8 cellular contexts compared by ENCODE assay signal in the genomic region with DNA sequence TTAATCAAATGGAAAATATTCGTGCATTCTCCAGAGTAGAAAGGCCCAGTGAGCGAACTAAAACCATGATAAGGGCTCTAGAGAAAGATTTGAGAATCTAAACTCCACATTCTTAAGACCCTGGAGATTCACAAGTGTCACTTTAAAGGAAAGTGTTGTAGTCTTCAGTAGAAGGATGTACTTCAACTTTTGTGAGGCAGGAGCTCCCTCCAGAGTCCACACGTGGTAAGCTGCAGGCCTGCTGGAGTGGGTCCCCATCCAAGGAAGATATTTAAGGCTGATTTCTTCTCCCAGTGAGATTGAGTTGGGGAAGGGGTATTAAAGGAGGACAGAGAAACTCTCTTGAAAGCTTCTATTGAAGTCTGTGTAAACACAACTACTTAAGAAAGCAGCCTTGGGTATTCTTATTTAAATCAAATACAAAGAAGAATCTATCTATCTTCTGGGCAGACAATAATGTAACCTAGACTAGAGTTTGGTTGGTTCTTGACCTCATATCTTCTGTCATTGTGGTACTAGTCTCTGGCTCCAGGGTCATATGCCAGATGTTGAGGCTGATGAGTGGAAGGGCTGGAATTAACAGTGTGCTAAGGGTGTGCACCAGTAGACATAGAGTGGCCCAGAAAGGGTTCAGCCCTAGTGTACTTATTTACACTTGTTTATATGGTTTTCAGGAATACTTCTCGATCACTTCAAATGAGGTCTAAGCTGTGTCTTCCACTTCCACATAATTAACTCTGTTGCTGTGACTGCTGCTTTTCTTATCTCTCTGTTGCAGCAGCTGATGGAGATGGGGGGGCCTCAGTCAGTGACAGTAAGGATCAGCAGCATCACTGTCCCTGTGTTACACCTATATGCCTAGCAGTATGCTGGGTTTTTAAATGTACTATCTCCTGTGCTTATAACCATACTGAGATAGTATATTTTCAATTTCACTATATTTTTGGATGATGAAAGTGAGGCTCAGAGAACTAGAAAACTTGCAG.
DNase-seq lines count a peak whose midpoint lies in the region; ATAC-seq and TF ChIP-seq lines count a peak whose summit lies in the region.

No MANE protein-coding gene starts in this region.

- H3K27ac Mint-ChIP-seq in memory B cell = no peak overlapping the region
- H3K27ac Mint-ChIP-seq in stimulated activated effector memory CD8-positive, alpha-beta T cell treated with anti-CD3 and anti-CD28 coated beads, Interleukin-12 subunit alpha, Interleukin-12 subunit beta, amount 100 ng/mL, for 72 hours = no peak overlapping the region

- intact Hi-C loops in dorsolateral prefrontal cortex (cut with DNase I) = loop anchor here (2.0 to 5.0 kb wide), 4 partner anchors 91 to 245 kb away; a partner anchor contains a TSS

- peak overlapping the region in 8 of 11 experiments; percentile 8 to 97 (median 73); a peak in 15 of 22 replicates for H3K27ac ChIP-seq in BLaER1 treated with 17β-estradiol and CSF1 and Interleukin-3, amounts not matched to agents 10 nM and 100 nM
- H3K27ac ChIP-seq in dorsolateral prefrontal cortex = peak overlapping the region in 2 of 59 donors; percentile 29 to 51

- H3K4me3 Mint-ChIP-seq in memory B cell = no peak overlapping the region
- H3K4me3 Mint-ChIP-seq in stimulated activated effector memory CD8-positive, alpha-beta T cell treated with anti-CD3 and anti-CD28 coated beads, Interleukin-12 subunit alpha, Interleukin-12 subunit beta, amount 100 ng/mL, for 72 hours = no peak overlapping the region

- H3K9ac ChIP-seq in BLaER1 treated with 17β-estradiol and CSF1 and Interleukin-3, amounts not matched to agents 10 nM and 100 nM = peak overlapping the region in 7 of 11 experiments; percentile 27 to 77 (median 66); a peak in 14 of 22 replicates

- H3K27me3 ChIP-seq in BLaER1 treated with 17β-estradiol and CSF1 and Interleukin-3, amounts not matched to agents 10 nM and 100 nM = no peaks in the 10 kb centered on the region
- no peaks in the 10 kb centered on the region for H3K27me3 ChIP-seq in dorsolateral prefrontal cortex

- H3K4me3 ChIP-seq in BLaER1 treated with 17β-estradiol and CSF1 and Interleukin-3, amounts not matched to agents 10 nM and 100 nM = no peak overlapping the region
- H3K4me3 ChIP-seq in dorsolateral prefrontal cortex = no peak overlapping the region

- peak overlapping the region in 8 of 11 experiments; percentile 53 to 74 (median 64); a peak in 16 of 22 replicates for H3K4me2 ChIP-seq in BLaER1 treated with 17β-estradiol and CSF1 and Interleukin-3, amounts not matched to agents 10 nM and 100 nM

- H3K4me1 Mint-ChIP-seq in memory B cell = peaks cover 15% of the 10 kb centered on the region
- H3K4me1 Mint-ChIP-seq in stimulated activated effector memory CD8-positive, alpha-beta T cell treated with anti-CD3 and anti-CD28 coated beads, Interleukin-12 subunit alpha, Interleukin-12 subunit beta, amount 100 ng/mL, for 72 hours = peaks cover 6% of the 10 kb centered on the region

- peaks cover 0 to 50% (median 18%) of the 10 kb centered on the region in 11 experiments; a peak in 16 of 22 replicates for H3K36me3 ChIP-seq in BLaER1 treated with 17β-estradiol and CSF1 and Interleukin-3, amounts not matched to agents 10 nM and 100 nM

- no peaks in the 10 kb centered on the region for H3K9me3 Mint-ChIP-seq in memory B cell
- no peaks in the 10 kb centered on the region for H3K9me3 Mint-ChIP-seq in stimulated activated effector memory CD8-positive, alpha-beta T cell treated with anti-CD3 and anti-CD28 coated beads, Interleukin-12 subunit alpha, Interleukin-12 subunit beta, amount 100 ng/mL, for 72 hours

- no peaks in the 10 kb centered on the region for H3K9me3 ChIP-seq in BLaER1 treated with 17β-estradiol and CSF1 and Interleukin-3, amounts not matched to agents 10 nM and 100 nM (replicated peaks in 1 of 11)

- no peaks in the 10 kb centered on the region for H3K27me3 Mint-ChIP-seq in memory B cell

- DNase-seq in NCI-H345 (lab: John Stamatoyannopoulos, UW) (peak; percentile 55), dorsolateral prefrontal cortex (peak; percentile 56 to 86 (median 76)), memory B cell (ENCODE audit: low spot score in 2 of 2) (peak; percentile 34)
- peak; percentile 51 for DNase-seq in activated CD4-positive, alpha-beta T cell treated with anti-CD3 and anti-CD28 coated beads, Interleukin-2, amount 50 U/mL, for 1 hour
- peak; percentile 21 to 57 for DNase-seq in stimulated activated effector memory CD8-positive, alpha-beta T cell treated with anti-CD3 and anti-CD28 coated beads, Interleukin-12 subunit alpha, Interleukin-12 subunit beta, amount 100 ng/mL, for 72 hours (ENCODE audit: low spot score in 2 of 2)

- ATAC-seq in GM18867 (IDR thresholded peaks at IDR 0.05; ENCODE audit: unreplicated experiment) (peak; percentile 90), HG03095 (IDR thresholded peaks at IDR 0.05; ENCODE audit: unreplicated experiment) (peak; percentile 88), memory B cell (ENCODE audit: low read depth) (peak; percentile 77)
- peak; percentile 85 for ATAC-seq in stimulated activated effector memory CD8-positive, alpha-beta T cell treated with anti-CD3 and anti-CD28 coated beads, Interleukin-12 subunit alpha, Interleukin-12 subunit beta, amount 100 ng/mL, for 72 hours

- peaks cover 20 to 95% (median 81%) of the 10 kb centered on the region in 10 experiments; a peak in 19 of 20 replicates for H3K4me1 ChIP-seq in BLaER1 treated with 17β-estradiol and CSF1 and Interleukin-3, amounts not matched to agents 10 nM and 100 nM

- peak; percentile 53 to 95 (median 82) for TF ChIP-seq CTCF in dorsolateral prefrontal cortex (IDR thresholded peaks at IDR 0.05 in 54 of 56, conservative IDR thresholded peaks at IDR 0.05 in 2 of 56; ENCODE audit: low read depth in 1 of 56, partially characterized antibody in 56 of 56)

- peaks cover 12 to 79% (median 49%) of the 10 kb centered on the region in 11 experiments; a peak in 19 of 22 replicates for H4K20me1 ChIP-seq in BLaER1 treated with 17β-estradiol and CSF1 and Interleukin-3, amounts not matched to agents 10 nM and 100 nM

- peaks cover 10% of the 10 kb centered on the region for H3K36me3 Mint-ChIP-seq in memory B cell
- H3K36me3 Mint-ChIP-seq in stimulated activated effector memory CD8-positive, alpha-beta T cell treated with anti-CD3 and anti-CD28 coated beads, Interleukin-12 subunit alpha, Interleukin-12 subunit beta, amount 100 ng/mL, for 72 hours = peaks cover 6% of the 10 kb centered on the region
